19 cellular contexts compared by ENCODE assay signal in genomic region chr10:79405995-79406515, GRCh38. TPM values are rescaled to one million over a fixed set of nuclear protein-coding genes. Genes with fewer than 3 reads are reported as not detected.
DNase-seq lines count a peak whose midpoint lies in the region; ATAC-seq and TF ChIP-seq lines count a peak whose summit lies in the region.
"Had no signal": no experiment of that assay in that cellular context is flagged by ENCODE, and none has a peak within 500 bp of the region (broad histone marks: within the 10 kb centered on the region; RNA-seq: fewer than 3 reads in every experiment).

No MANE protein-coding gene starts in this region.

- no peak for TF ChIP-seq CTCF in right lobe of liver (IDR thresholded peaks at IDR 0.05)

- no peaks in the 10 kb centered on the region for H3K4me1 Mint-ChIP-seq in CD4-positive, alpha-beta memory T cell
- H3K4me1 Mint-ChIP-seq: CD4-positive, CD25-positive, alpha-beta regulatory T cell had no signal

- H3K27me3 Mint-ChIP-seq in CD4-positive, alpha-beta memory T cell, result no peaks in the 10 kb centered on the region

- H3K4me3 ChIP-seq in BLaER1 treated with 17β-estradiol and CSF1 and Interleukin-3, amounts not matched to agents 10 nM and 100 nM, result peak overlapping the region in 3 of 10 experiments; percentile 6 to 62 (median 47); a peak in 2 of 20 replicates
- no peak overlapping the region for H3K4me3 ChIP-seq in right lobe of liver
- H3K4me3 ChIP-seq in CD4-positive, alpha-beta memory T cell (ENCODE audit: low read length in 2 of 2), result no peak overlapping the region
- H3K4me3 ChIP-seq: PC-9 had no signal

- no peaks in the 10 kb centered on the region for H3K27me3 ChIP-seq in BLaER1 treated with 17β-estradiol and CSF1 and Interleukin-3, amounts not matched to agents 10 nM and 100 nM
- no peaks in the 10 kb centered on the region for H3K27me3 ChIP-seq in right lobe of liver
- H3K27me3 ChIP-seq in CD4-positive, alpha-beta memory T cell (ENCODE audit: insufficient read depth, low read length), result no peaks in the 10 kb centered on the region

- WGBS in right lobe of liver (ENCODE audit: insufficient coverage, low coverage, low lambda C conversion rate, missing lambda C conversion rate), result 12% methylated on average over 5 of the region's 8 CpGs

- H3K36me3 Mint-ChIP-seq in CD4-positive, alpha-beta memory T cell, result no peaks in the 10 kb centered on the region
- H3K36me3 Mint-ChIP-seq: CD4-positive, CD25-positive, alpha-beta regulatory T cell had no signal

- H3K9ac ChIP-seq in BLaER1 treated with 17β-estradiol and CSF1 and Interleukin-3, amounts not matched to agents 10 nM and 100 nM, result peak overlapping the region in 10 of 11 experiments; percentile 15 to 84 (median 79); a peak in 17 of 22 replicates
- H3K9ac ChIP-seq: SK-N-SH had no signal

- H4K20me1 ChIP-seq in BLaER1 treated with 17β-estradiol and CSF1 and Interleukin-3, amounts not matched to agents 10 nM and 100 nM, result peaks cover 0 to 22% (median 0%) of the 10 kb centered on the region in 11 experiments; a peak in 2 of 22 replicates

- H3K27ac ChIP-seq in BLaER1 treated with 17β-estradiol and CSF1 and Interleukin-3, amounts not matched to agents 10 nM and 100 nM, result peak overlapping the region in 9 of 11 experiments; percentile 48 to 94 (median 89); a peak in 17 of 22 replicates
- H3K27ac ChIP-seq in caudate nucleus (ENCODE audit: low read depth, low read length) (peak overlapping the region; percentile 98), right lobe of liver (peak overlapping the region in 1 of 3 donors; percentile 58)
- no peak overlapping the region for H3K27ac ChIP-seq in CD4-positive, alpha-beta memory T cell (ENCODE audit: low read depth, low read length)
- H3K27ac ChIP-seq: PC-9 had no signal

- no peaks in the 10 kb centered on the region for H3K9me3 Mint-ChIP-seq in CD4-positive, alpha-beta memory T cell
- H3K9me3 Mint-ChIP-seq: CD4-positive, CD25-positive, alpha-beta regulatory T cell had no signal

- H3K4me3 Mint-ChIP-seq in CD4-positive, alpha-beta memory T cell, result no peak overlapping the region
- H3K4me3 Mint-ChIP-seq: CD4-positive, CD25-positive, alpha-beta regulatory T cell had no signal

- H3K9me3 ChIP-seq in BLaER1 treated with 17β-estradiol and CSF1 and Interleukin-3, amounts not matched to agents 10 nM and 100 nM (replicated peaks in 1 of 11), result 0 out of 22 replicates have a peak, but pooled peaks cover 0 to 5% (median 0%) of the 10 kb centered on the region in 11 experiments
- no peaks in the 10 kb centered on the region for H3K9me3 ChIP-seq in right lobe of liver
- no peaks in the 10 kb centered on the region for H3K9me3 ChIP-seq in CD4-positive, alpha-beta memory T cell (ENCODE audit: control insufficient read depth in 1 of 2, low read length in 2 of 2)
- H3K9me3 ChIP-seq: SK-N-SH had no signal

- peaks cover 0 to 20% (median 0%) of the 10 kb centered on the region in 11 experiments; a peak in 4 of 22 replicates for H3K36me3 ChIP-seq in BLaER1 treated with 17β-estradiol and CSF1 and Interleukin-3, amounts not matched to agents 10 nM and 100 nM
- no peaks in the 10 kb centered on the region for H3K36me3 ChIP-seq in right lobe of liver
- no peaks in the 10 kb centered on the region for H3K36me3 ChIP-seq in CD4-positive, alpha-beta memory T cell (ENCODE audit: insufficient read depth, low read length)

- DNase-seq in caudate nucleus (lab: John Stamatoyannopoulos, UW) (no peak), right lobe of liver (peak in 2 of 3 donors; percentile 54 to 60), sciatic nerve (ENCODE audit: low spot score) (peak; percentile 37), NOMO-1 (lab: John Stamatoyannopoulos, UW; ENCODE audit: unreplicated experiment in 2 of 2) (no peak)
- DNase-seq in CD4-positive, alpha-beta memory T cell, result no peak
- DNase-seq: ACHN; activated gamma-delta T cell; CD4-positive, CD25-positive, alpha-beta regulatory T cell; DMS53; NCI-H1436; NCI-H2171 treated with DMSO at 0.1 percent for 48 hours; NCI-H774; PC-9; SK-N-SH; stimulated activated CD4-positive, alpha-beta T cell treated with anti-CD3 and anti-CD28 coated beads, Interleukin-12 subunit alpha, Interleukin-12 subunit beta, amount 100 ng/mL, for 4 hours; T1000 had no signal

- CTCF ChIA-PET in CD4-positive, alpha-beta memory T cell (lab: Charles Lee; ENCODE audit: partially characterized antibody), result interaction anchor here (1.1 kb wide), 1 partner anchor 32 kb away, joined by 3 read pairs; no protein-coding TSS in a partner anchor

- TF ChIP-seq POLR2A in right lobe of liver (IDR thresholded peaks at IDR 0.05), result no peak

- POLR2A ChIA-PET in CD4-positive, alpha-beta memory T cell (lab: Charles Lee; ENCODE audit: partially characterized antibody), result no interaction called here

- ATAC-seq in right lobe of liver (peak in 1 of 4 donors; percentile 15), sciatic nerve (no peak), HG02759 (IDR thresholded peaks at IDR 0.05; ENCODE audit: unreplicated experiment) (no peak), HG02981 (IDR thresholded peaks at IDR 0.05; ENCODE audit: unreplicated experiment) (no peak)

- intact Hi-C loops in right lobe of liver (cut with DNase I), result no loop called here
- intact Hi-C loops in sciatic nerve (cut with DNase I), result loop anchor here (5.0 kb wide), 1 partner anchor 36 kb away; no protein-coding TSS in a partner anchor
- intact Hi-C loops in CD4-positive, alpha-beta memory T cell (cut with micrococcal nuclease), result no loop called here

- H3K4me2 ChIP-seq in BLaER1 treated with 17β-estradiol and CSF1 and Interleukin-3, amounts not matched to agents 10 nM and 100 nM, result no peak overlapping the region
- H3K4me2 ChIP-seq: PC-9, SK-N-SH had no signal

- H3K4me1 ChIP-seq in BLaER1 treated with 17β-estradiol and CSF1 and Interleukin-3, amounts not matched to agents 10 nM and 100 nM, result no peaks in the 10 kb centered on the region; a peak in 8 of 20 replicates
- H3K4me1 ChIP-seq in right lobe of liver, result peaks cover 2 to 73% (median 19%) of the 10 kb centered on the region in 4 donors
- H3K4me1 ChIP-seq in CD4-positive, alpha-beta memory T cell (ENCODE audit: insufficient read depth, low read length), result no peaks in the 10 kb centered on the region

- no peak overlapping the region for H3K27ac Mint-ChIP-seq in CD4-positive, alpha-beta memory T cell
- H3K27ac Mint-ChIP-seq: CD4-positive, CD25-positive, alpha-beta regulatory T cell had no signal

RNA-seq across cellular contexts. Expression of gene ZCCHC24, which starts 39.4 kb away (rescaled TPM):
- 10 to 100 TPM; 19.8 to 33.6 (median 22.7) TPM for total RNA-seq in right lobe of liver
- 150 TPM for total RNA-seq in sciatic nerve
- total RNA-seq in CD4-positive, alpha-beta memory T cell, result 1 to 10 TPM; 1.7 to 1.9 TPM
- under 1 TPM; 0.30 to 0.79 TPM for polyA plus RNA-seq in CD4-positive, alpha-beta memory T cell

RNA-seq across cellular contexts. Expression of gene PPIF, which starts 58.8 kb away (rescaled TPM):
- total RNA-seq in right lobe of liver, result 100 to 1,000 TPM in 1 of 6 experiments, 10 to 100 TPM in 5; 53.7 to 106 (median 90.1) TPM
- 18.8 TPM for total RNA-seq in sciatic nerve
- total RNA-seq in CD4-positive, alpha-beta memory T cell, result 10 to 100 TPM; 26.3 to 33.7 TPM
- 10 to 100 TPM; 10.6 to 13.1 TPM for polyA plus RNA-seq in CD4-positive, alpha-beta memory T cell

Comparison
In these comparisons a context has a peak if more than half of its experiments do, and no peak if none do; other contexts are left out.
1. DNase-seq: peak in right lobe of liver (2 of 3) and sciatic nerve (single experiment); none in caudate nucleus (0 of 61), CD4-positive, alpha-beta memory T cell (0 of 5) and NOMO-1 (0 of 2).
2. RNA of gene ZCCHC24, which starts 39.4 kb away (total RNA-seq): 150 TPM in sciatic nerve (single experiment) and 19.8 to 33.6 TPM in right lobe of liver; 1.7 to 1.9 TPM in CD4-positive, alpha-beta memory T cell; every median in the first group is over 4 times any median in the second.